Comparison of ENCODE assay signal across 15 cellular contexts in the genomic region with DNA sequence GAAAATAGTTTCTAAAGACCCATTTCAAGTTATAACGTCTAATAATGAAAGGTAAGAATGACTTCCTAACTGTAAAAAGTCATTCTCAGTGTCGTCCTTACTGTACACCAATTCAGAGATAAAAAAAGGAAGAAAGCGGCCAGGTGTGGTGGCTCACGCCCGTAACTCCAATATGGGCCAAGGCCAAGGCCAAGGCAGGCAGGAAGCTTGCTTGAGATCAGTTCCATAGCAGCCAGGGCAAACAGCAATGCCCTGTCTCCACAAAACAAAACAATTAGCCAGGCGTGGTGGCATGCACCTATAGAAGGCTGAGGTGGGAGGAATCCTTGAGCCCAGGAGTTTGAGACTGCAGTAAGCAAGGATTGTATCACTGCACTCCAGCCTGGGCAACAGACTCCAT.
"Had no signal": no experiment of that assay in that cellular context is flagged by ENCODE, and none has a peak within 500 bp of the region (broad histone marks: within the 10 kb centered on the region; RNA-seq: fewer than 3 reads in every experiment).

No MANE protein-coding gene starts in this region.

- H3K9me3 ChIP-seq: esophagus squamous epithelium, left ventricle myocardium inferior, neutrophil, stomach, thoracic aorta had no signal

- ATAC-seq: naive thymus-derived CD4-positive, alpha-beta T cell; sciatic nerve had no signal

- H3K4me3 ChIP-seq: esophagus squamous epithelium, left ventricle myocardium inferior, lung, stomach, thoracic aorta had no signal

- H3K27ac ChIP-seq: esophagus squamous epithelium, neutrophil, stomach, thoracic aorta had no signal

- H3K4me1 ChIP-seq: esophagus squamous epithelium, stomach had no signal

- DNase-seq: esophagus squamous epithelium; immature natural killer cell; left ventricle myocardium inferior; mesendoderm; naive thymus-derived CD4-positive, alpha-beta T cell; posterior cingulate gyrus; stimulated activated CD4-positive, alpha-beta T cell treated with anti-CD3 and anti-CD28 coated beads, Interleukin-2, amount 100 ng/mL, for 24 hours; stimulated activated CD4-positive, alpha-beta T cell treated with anti-CD3 and anti-CD28 coated beads, Interleukin-4, amount 100 ng/mL, for 4 hours; stimulated activated naive CD4-positive, alpha-beta T cell; stomach; substantia nigra had no signal

- H3K27me3 ChIP-seq: esophagus squamous epithelium, neutrophil, stomach had no signal
